1 cellular context compared by ENCODE assay signal in genomic region chr2:54582987-54583386, GRCh38.
TF ChIP-seq lines count a peak whose summit lies in the region.

No MANE protein-coding gene starts in this region.

TF ChIP-seq in K562, 482 proteins besides CTCF, POLR2A, EP300 and RAD21:
- TF ChIP-seq ZNF592 (IDR thresholded peaks at IDR 0.05) (peak; percentile 14), KAT8 (IDR thresholded peaks at IDR 0.05; ENCODE audit: low read depth) (no peak)
